ENCODE assay signal across 14 cellular contexts in genomic region chr5:172722309-172722815, GRCh38. TPM values are rescaled to one million over a fixed set of nuclear protein-coding genes. Genes with fewer than 3 reads are reported as not detected.
DNase-seq lines count a peak whose midpoint lies in the region; ATAC-seq and TF ChIP-seq lines count a peak whose summit lies in the region.
"Had no signal": no experiment of that assay in that cellular context is flagged by ENCODE, and none has a peak within 500 bp of the region (broad histone marks: within the 10 kb centered on the region; RNA-seq: fewer than 3 reads in every experiment).

No MANE protein-coding gene starts in this region.

- intact Hi-C loops in A673 (cut with micrococcal nuclease; ENCODE audit: unreplicated experiment): no loop called here

- no peaks in the 10 kb centered on the region for H3K27me3 Mint-ChIP-seq in activated T-cell treated with anti-CD3 and anti-CD28 coated beads, Interleukin-2, amount 50 U/mL, for 24 hours
- no peaks in the 10 kb centered on the region for H3K27me3 Mint-ChIP-seq in activated T-cell treated with anti-CD3 and anti-CD28 coated beads, Interleukin-2, amount 50 U/mL, for 72 hours (ENCODE audit: low read depth)

- no peak for TF ChIP-seq CTCF in gastroesophageal sphincter (IDR thresholded peaks at IDR 0.05)
- no peak for TF ChIP-seq CTCF in A673 (conservative IDR thresholded peaks at IDR 0.05; ENCODE audit: low read depth, low read length)

- H3K36me3 ChIP-seq in gastroesophageal sphincter (no peaks in the 10 kb centered on the region), A673 (ENCODE audit: insufficient read depth, low read length, poor library complexity, severe bottlenecking) (no peaks in the 10 kb centered on the region)
- H3K36me3 ChIP-seq: transverse colon had no signal

- H3K9me3 ChIP-seq in gastroesophageal sphincter: no peaks in the 10 kb centered on the region
- H3K9me3 ChIP-seq in A673 (ENCODE audit: low read depth, low read length, poor library complexity, severe bottlenecking): no peaks in the 10 kb centered on the region
- H3K9me3 ChIP-seq: mucosa of descending colon, transverse colon had no signal

- ATAC-seq in activated T-cell treated with anti-CD3 and anti-CD28 coated beads, Interleukin-2, amount 50 U/mL, for 72 hours (replicated peaks in 1 of 2): peak in 1 of 2 donors; percentile 70
- ATAC-seq in gastroesophageal sphincter: no peak
- peak; percentile 93 for ATAC-seq in stimulated activated effector memory CD8-positive, alpha-beta T cell treated with anti-CD3 and anti-CD28 coated beads, Interleukin-12 subunit alpha, Interleukin-12 subunit beta, amount 100 ng/mL, for 72 hours
- ATAC-seq in HG02642 (IDR thresholded peaks at IDR 0.05; ENCODE audit: poor library complexity, unreplicated experiment): no peak
- ATAC-seq: activated CD4-positive, CD25-positive, alpha-beta regulatory T cell treated with anti-CD3 and anti-CD28 coated beads, Interleukin-2, amount 50 U/mL, for 24 hours; mucosa of descending colon had no signal

- H3K4me1 ChIP-seq in gastroesophageal sphincter (peaks cover 0 to 26% (median 13%) of the 10 kb centered on the region in 3 donors), A673 (ENCODE audit: insufficient read depth, low read length, poor library complexity, severe bottlenecking) (peaks cover 15% of the 10 kb centered on the region)

- peak overlapping the region; percentile 65 for H3K27ac Mint-ChIP-seq in activated T-cell treated with anti-CD3 and anti-CD28 coated beads, Interleukin-2, amount 50 U/mL, for 24 hours
- no peak overlapping the region for H3K27ac Mint-ChIP-seq in activated T-cell treated with anti-CD3 and anti-CD28 coated beads, Interleukin-2, amount 50 U/mL, for 72 hours
- H3K27ac Mint-ChIP-seq in stimulated activated effector memory CD8-positive, alpha-beta T cell treated with anti-CD3 and anti-CD28 coated beads, Interleukin-12 subunit alpha, Interleukin-12 subunit beta, amount 100 ng/mL, for 72 hours: peak overlapping the region; percentile 59
- H3K27ac Mint-ChIP-seq: HFFc6 had no signal

- H3K27ac ChIP-seq in gastroesophageal sphincter: peak overlapping the region in 3 of 4 donors; percentile 0 to 65 (median 58)
- H3K27ac ChIP-seq in A673 (ENCODE audit: low read depth, low read length, poor library complexity, severe bottlenecking): no peak overlapping the region

- no TSS peak for BruUV-seq in A673 (replicated peaks; lab: Mats Ljungman, UMichigan)

- H3K27me3 ChIP-seq in gastroesophageal sphincter: no peaks in the 10 kb centered on the region
- no peaks in the 10 kb centered on the region for H3K27me3 ChIP-seq in A673 (replicated peaks; ENCODE audit: insufficient read depth, low read depth, low read length, poor library complexity)
- H3K27me3 ChIP-seq: transverse colon had no signal

- CTCF ChIA-PET in A673 (lab: Charles Lee): interaction anchor here (2.2 kb wide), 1 partner anchor 15 kb away, joined by 5 read pairs; no protein-coding TSS in a partner anchor

- POLR2A ChIA-PET in A673 (lab: Charles Lee; ENCODE audit: low non-redundant PET): no interaction called here

- no peak for DNase-seq in activated T-cell treated with anti-CD3 and anti-CD28 coated beads, Interleukin-2, amount 50 U/mL, for 24 hours
- DNase-seq in activated T-cell treated with anti-CD3 and anti-CD28 coated beads for 4 hours: no peak
- no peak for DNase-seq in activated T-cell treated with anti-CD3 and anti-CD28 coated beads, Interleukin-2, amount 50 U/mL, for 72 hours
- no peak for DNase-seq in stimulated activated effector memory CD8-positive, alpha-beta T cell treated with anti-CD3 and anti-CD28 coated beads, Interleukin-12 subunit alpha, Interleukin-12 subunit beta, amount 100 ng/mL, for 72 hours (ENCODE audit: low spot score in 2 of 2)
- no peak for DNase-seq in NCI-H82 treated with DMSO at 0.1 percent for 48 hours (lab: John Stamatoyannopoulos, UW; ENCODE audit: unreplicated experiment)
- no peak for DNase-seq in A673 (ENCODE audit: low spot score)
- DNase-seq: Calu3, HFFc6, mucosa of descending colon, NCI-H2171 treated with DMSO at 0.1 percent for 48 hours, transverse colon had no signal

- no peaks in the 10 kb centered on the region for H3K9me3 Mint-ChIP-seq in activated T-cell treated with anti-CD3 and anti-CD28 coated beads, Interleukin-2, amount 50 U/mL, for 24 hours
- no peaks in the 10 kb centered on the region for H3K9me3 Mint-ChIP-seq in activated T-cell treated with anti-CD3 and anti-CD28 coated beads, Interleukin-2, amount 50 U/mL, for 72 hours
- no peaks in the 10 kb centered on the region for H3K9me3 Mint-ChIP-seq in stimulated activated effector memory CD8-positive, alpha-beta T cell treated with anti-CD3 and anti-CD28 coated beads, Interleukin-12 subunit alpha, Interleukin-12 subunit beta, amount 100 ng/mL, for 72 hours
- H3K9me3 Mint-ChIP-seq: HFFc6 had no signal

- no peak overlapping the region for H3K4me3 Mint-ChIP-seq in activated T-cell treated with anti-CD3 and anti-CD28 coated beads, Interleukin-2, amount 50 U/mL, for 24 hours
- H3K4me3 Mint-ChIP-seq in activated T-cell treated with anti-CD3 and anti-CD28 coated beads, Interleukin-2, amount 50 U/mL, for 72 hours: peak overlapping the region; percentile 4 to 28
- peak overlapping the region; percentile 45 for H3K4me3 Mint-ChIP-seq in stimulated activated effector memory CD8-positive, alpha-beta T cell treated with anti-CD3 and anti-CD28 coated beads, Interleukin-12 subunit alpha, Interleukin-12 subunit beta, amount 100 ng/mL, for 72 hours
- H3K4me3 Mint-ChIP-seq: HFFc6 had no signal

- TF ChIP-seq POLR2A in gastroesophageal sphincter (IDR thresholded peaks at IDR 0.05): no peak

- no peaks in the 10 kb centered on the region for H3K36me3 Mint-ChIP-seq in activated T-cell treated with anti-CD3 and anti-CD28 coated beads, Interleukin-2, amount 50 U/mL, for 24 hours (ENCODE audit: low read depth)
- no peaks in the 10 kb centered on the region for H3K36me3 Mint-ChIP-seq in activated T-cell treated with anti-CD3 and anti-CD28 coated beads, Interleukin-2, amount 50 U/mL, for 72 hours (ENCODE audit: insufficient read depth in 2 of 2)
- peaks cover 1% of the 10 kb centered on the region for H3K36me3 Mint-ChIP-seq in stimulated activated effector memory CD8-positive, alpha-beta T cell treated with anti-CD3 and anti-CD28 coated beads, Interleukin-12 subunit alpha, Interleukin-12 subunit beta, amount 100 ng/mL, for 72 hours

- peaks cover 17% of the 10 kb centered on the region for H3K4me1 Mint-ChIP-seq in activated T-cell treated with anti-CD3 and anti-CD28 coated beads, Interleukin-2, amount 50 U/mL, for 24 hours (ENCODE audit: low read depth)
- peaks cover 6% of the 10 kb centered on the region for H3K4me1 Mint-ChIP-seq in activated T-cell treated with anti-CD3 and anti-CD28 coated beads, Interleukin-2, amount 50 U/mL, for 72 hours (ENCODE audit: low read depth)
- H3K4me1 Mint-ChIP-seq in stimulated activated effector memory CD8-positive, alpha-beta T cell treated with anti-CD3 and anti-CD28 coated beads, Interleukin-12 subunit alpha, Interleukin-12 subunit beta, amount 100 ng/mL, for 72 hours: peaks cover 26% of the 10 kb centered on the region

- H3K4me3 ChIP-seq in gastroesophageal sphincter (no peak overlapping the region), A673 (ENCODE audit: low read depth, low read length, poor library complexity, severe bottlenecking) (no peak overlapping the region)
- H3K4me3 ChIP-seq: mucosa of descending colon, transverse colon had no signal

- WGBS in gastroesophageal sphincter (ENCODE audit: low coverage in 1 of 2), 2 donors: 61 to 81% methylated on average over 8 to 12 of the region's 12 CpGs

- TF ChIP-seq EP300 in gastroesophageal sphincter (IDR thresholded peaks at IDR 0.05): no peak

RNA-seq across cellular contexts. Expression of gene DUSP1, which starts 48.6 kb away (rescaled TPM):
- total RNA-seq in activated T-cell treated with anti-CD3 and anti-CD28 coated beads, Interleukin-2, amount 50 U/mL, for 72 hours: 10 to 100 TPM; 14.5 to 24.5 TPM
- total RNA-seq in gastroesophageal sphincter (100 to 1,000 TPM; 488 to 965 (median 649) TPM), A673 (2021) (11.3 and 13.1 TPM in 2 replicates)

Comparison
In these comparisons a context has a peak if more than half of its experiments do, and no peak if none do; other contexts are left out.
1. RNA of gene DUSP1, which starts 48.6 kb away (total RNA-seq): 488 to 965 TPM in gastroesophageal sphincter; 14.5 to 24.5 TPM in activated T-cell treated with anti-CD3 and anti-CD28 coated beads, Interleukin-2, amount 50 U/mL, for 72 hours and 11.3 to 13.1 TPM in A673; every median in the first group is over 10 times any median in the second.